Comparison of ENCODE assay signal across 9 cellular contexts in genomic region chr3:157335677-157336076, GRCh38.
DNase-seq lines count a peak whose midpoint lies in the region; ATAC-seq and TF ChIP-seq lines count a peak whose summit lies in the region.
"Had no signal": no experiment of that assay in that cellular context is flagged by ENCODE, and none has a peak within 500 bp of the region (broad histone marks: within the 10 kb centered on the region; RNA-seq: fewer than 3 reads in every experiment).

No MANE protein-coding gene starts in this region.

- H4K20me1 ChIP-seq in PC-9 (ENCODE audit: insufficient read depth), result no peaks in the 10 kb centered on the region
- no peaks in the 10 kb centered on the region for H4K20me1 ChIP-seq in osteoblast (ENCODE audit: insufficient read depth, low read length)

- no peak overlapping the region for H3K4me2 ChIP-seq in PC-9
- H3K4me2 ChIP-seq in osteoblast (ENCODE audit: insufficient read depth, low read length), result peak overlapping the region; percentile 50

- H3K4me3 ChIP-seq in PC-9 (no peak overlapping the region), osteoblast (ENCODE audit: insufficient read depth, low read length) (peak overlapping the region; percentile 16)

- H3K27me3 ChIP-seq in PC-9 (ENCODE audit: insufficient read depth, low read depth) (no peaks in the 10 kb centered on the region), osteoblast (ENCODE audit: insufficient read depth, low read length) (no peaks in the 10 kb centered on the region)

- H3K4me1 ChIP-seq in PC-9 (replicated peaks; ENCODE audit: insufficient read depth), result peaks cover 15% of the 10 kb centered on the region; the same call in 1 of the 2 replicates
- peaks cover 38% of the 10 kb centered on the region for H3K4me1 ChIP-seq in osteoblast (ENCODE audit: insufficient read depth, low read length)

- H3K36me3 ChIP-seq in PC-9 (ENCODE audit: low read depth), result no peaks in the 10 kb centered on the region
- no peaks in the 10 kb centered on the region for H3K36me3 ChIP-seq in osteoblast (ENCODE audit: insufficient read depth, low read length)

- H3K9me3 ChIP-seq in PC-9 (ENCODE audit: insufficient read depth, low read depth), result no peaks in the 10 kb centered on the region
- no peaks in the 10 kb centered on the region for H3K9me3 ChIP-seq in osteoblast (ENCODE audit: low read depth, low read length)

- H2AFZ ChIP-seq in PC-9 (peak overlapping the region; percentile 34; the same call in 1 of the 2 replicates), osteoblast (ENCODE audit: low read length) (peak overlapping the region; percentile 76)

- ATAC-seq in HG03097 (IDR thresholded peaks at IDR 0.05; ENCODE audit: low FRiP score, unreplicated experiment) (no peak), HG02852 (IDR thresholded peaks at IDR 0.05; ENCODE audit: unreplicated experiment) (no peak), HG03378 (IDR thresholded peaks at IDR 0.05; ENCODE audit: unreplicated experiment) (no peak)

- CTCF ChIA-PET in PC-9 (lab: Charles Lee), result no interaction called here

- TF ChIP-seq CTCF in PC-9 (conservative IDR thresholded peaks at IDR 0.05), result no peak
- TF ChIP-seq CTCF in osteoblast (IDR thresholded peaks at IDR 0.05; ENCODE audit: extremely low read depth, low read depth, low read length), result no peak

- POLR2A ChIA-PET in PC-9 (lab: Charles Lee; ENCODE audit: unreplicated experiment), result no interaction called here

- no peaks in the 10 kb centered on the region for H3K9me2 ChIP-seq in PC-9 (ENCODE audit: insufficient read depth)

- DNase-seq in EL (peak; percentile 76), PC-9 (peak in 1 of 2 experiments; percentile 43), fibroblast of gingiva (ENCODE audit: low read depth) (peak; percentile 82), osteoblast (ENCODE audit: insufficient read length, low spot score, missing footprints) (peak; percentile 59), NCI-H2171 (lab: John Stamatoyannopoulos, UW) (no peak)
- DNase-seq: stimulated activated CD4-positive, alpha-beta T cell treated with anti-CD3 and anti-CD28 coated beads, Interleukin-4, amount 100 ng/mL, for 24 hours had no signal

- intact Hi-C loops in PC-9 (cut with micrococcal nuclease; ENCODE audit: unreplicated experiment), result no loop called here

- H3K27ac ChIP-seq in PC-9 (no peak overlapping the region), osteoblast (ENCODE audit: low read depth, low read length) (peak overlapping the region; percentile 74)

- no TSS peak for BruUV-seq in PC-9 (replicated peaks; lab: Mats Ljungman, UMichigan)

- 0 out of 2 replicates have a peak, but pooled peaks cover 8% of the 10 kb centered on the region for H3F3A ChIP-seq in PC-9 (ENCODE audit: insufficient read depth, low read depth)

- no peaks in the 10 kb centered on the region for H3K79me2 ChIP-seq in PC-9 (ENCODE audit: low read depth)
- H3K79me2 ChIP-seq in osteoblast (ENCODE audit: insufficient read depth, low read length), result no peaks in the 10 kb centered on the region
